8 cellular contexts compared by ENCODE assay signal in the genomic region with DNA sequence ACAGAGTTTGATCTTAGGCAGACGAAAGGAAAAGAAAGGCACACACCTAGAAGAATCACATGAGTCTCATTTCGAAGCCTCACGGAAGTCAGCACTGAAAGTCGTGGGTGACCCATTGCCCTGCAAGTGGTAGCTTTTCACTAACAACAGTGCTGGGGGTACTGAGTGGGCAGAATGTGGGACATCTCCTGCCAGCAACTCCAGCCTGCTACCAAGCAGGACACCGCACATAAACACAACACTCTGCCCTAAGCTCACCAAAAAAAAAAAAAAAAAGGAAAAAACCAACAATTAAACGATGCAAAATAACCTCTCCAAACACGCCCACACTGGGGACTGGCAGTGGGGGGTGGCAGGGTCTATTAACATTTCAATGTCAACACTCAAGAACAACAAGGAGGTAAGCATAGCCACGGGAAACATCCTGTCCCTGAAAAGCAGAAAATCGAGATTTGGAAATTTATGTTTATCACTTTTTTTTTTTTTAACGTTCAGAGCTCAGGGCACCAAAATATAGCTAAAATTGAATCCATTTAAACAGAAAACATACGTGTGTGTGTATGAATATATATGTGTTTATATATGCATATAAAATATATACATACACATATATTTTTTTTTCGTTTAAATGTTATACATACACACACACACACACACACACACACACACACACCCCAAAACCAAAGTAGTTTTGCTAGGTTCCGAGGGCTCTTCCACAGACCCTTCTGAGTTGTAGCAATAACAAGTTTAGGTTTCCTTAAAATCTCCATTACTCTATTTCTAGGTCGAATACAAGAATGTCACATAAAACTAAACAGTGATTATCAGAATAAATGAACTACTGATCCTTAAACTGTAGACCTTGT. TPM values are rescaled to one million over a fixed set of nuclear protein-coding genes. Genes with fewer than 3 reads are reported as not detected.
DNase-seq lines count a peak whose midpoint lies in the region; ATAC-seq and TF ChIP-seq lines count a peak whose summit lies in the region.

No MANE protein-coding gene starts in this region.

- H3K27me3 ChIP-seq in A673 (replicated peaks; ENCODE audit: insufficient read depth, low read depth, low read length, poor library complexity) (no peaks in the 10 kb centered on the region), NT2/D1 (ENCODE audit: insufficient read depth, insufficient read length) (peaks cover 7% of the 10 kb centered on the region), breast epithelium (no peaks in the 10 kb centered on the region), liver (ENCODE audit: control insufficient read depth in 4 of 4, insufficient read depth in 4 of 4, low read length in 3 of 4) (no peaks in the 10 kb centered on the region), stomach smooth muscle (ENCODE audit: control insufficient read depth in 1 of 2, insufficient read depth in 2 of 2, low read length in 2 of 2) (no peaks in the 10 kb centered on the region)

- TF ChIP-seq CTCF in A673 (conservative IDR thresholded peaks at IDR 0.05; ENCODE audit: low read depth, low read length) (no peak), breast epithelium (IDR thresholded peaks at IDR 0.05) (no peak), liver (IDR thresholded peaks at IDR 0.05; ENCODE audit: low read depth, low read length, missing input control) (no peak)

- H3K4me3 ChIP-seq in A673 (ENCODE audit: low read depth, low read length, poor library complexity, severe bottlenecking) (peak overlapping the region; percentile 65), NT2/D1 (ENCODE audit: insufficient read length, low read depth) (peak overlapping the region; percentile 72), breast epithelium (peak overlapping the region; percentile 84 to 99 (median 87)), liver (ENCODE audit: low read depth in 1 of 3, low read length in 3 of 3) (peak overlapping the region; percentile 77 to 99 (median 95)), stomach smooth muscle (ENCODE audit: low read length in 2 of 2) (peak overlapping the region; percentile 89 to 98)

- CTCF ChIA-PET in A673 (lab: Charles Lee) = interaction anchor here (0.7 kb wide), 1 partner anchor 79 kb away, joined by 4 read pairs; no protein-coding TSS in a partner anchor

- intact Hi-C loops in A673 (cut with micrococcal nuclease; ENCODE audit: unreplicated experiment) (loop anchor here (2.0 kb wide), 1 partner anchor 75 kb away; a partner anchor contains a TSS), breast epithelium (cut with DNase I; ENCODE audit: low total_unique reads) (no loop called here)

- H3K36me3 ChIP-seq in A673 (ENCODE audit: insufficient read depth, low read length, poor library complexity, severe bottlenecking) = no peaks in the 10 kb centered on the region
- no peaks in the 10 kb centered on the region for H3K36me3 ChIP-seq in NT2/D1 (ENCODE audit: insufficient read depth, insufficient read length, low read length)
- H3K36me3 ChIP-seq in breast epithelium = no peaks in the 10 kb centered on the region
- no peaks in the 10 kb centered on the region for H3K36me3 ChIP-seq in liver (ENCODE audit: control insufficient read depth in 4 of 4, insufficient read depth in 3 of 4, low read depth in 1 of 4, low read length in 3 of 4)
- no peaks in the 10 kb centered on the region for H3K36me3 ChIP-seq in stomach smooth muscle (ENCODE audit: control insufficient read depth in 2 of 2, insufficient read depth in 2 of 2, low read length in 2 of 2)

- DNase-seq in A673 (ENCODE audit: low spot score) (peak; percentile 52), NT2/D1 (ENCODE audit: low read depth, low spot score) (peak; percentile 89), breast epithelium (ENCODE audit: low spot score in 2 of 2) (no peak), NK-92 (lab: John Stamatoyannopoulos, UW; ENCODE audit: unreplicated experiment) (no peak)

- WGBS in liver = 3% methylated on average over 14 of the region's 14 CpGs

- H3K27ac ChIP-seq in A673 (ENCODE audit: low read depth, low read length, poor library complexity, severe bottlenecking) (peak overlapping the region; percentile 99), breast epithelium (peak overlapping the region; percentile 99 to 100), liver (ENCODE audit: low read depth in 1 of 2, low read length in 2 of 2) (peak overlapping the region; percentile 95 to 99), stomach smooth muscle (ENCODE audit: low read length) (peak overlapping the region; percentile 93)

- TF ChIP-seq POLR2A in breast epithelium (IDR thresholded peaks at IDR 0.05) = no peak

- ATAC-seq in GM18498 (IDR thresholded peaks at IDR 0.05; ENCODE audit: unreplicated experiment) (peak; percentile 16), HG03196 (IDR thresholded peaks at IDR 0.05; ENCODE audit: unreplicated experiment) (no peak)

- H3K9me3 ChIP-seq in A673 (ENCODE audit: low read depth, low read length, poor library complexity, severe bottlenecking) = no peaks in the 10 kb centered on the region
- H3K9me3 ChIP-seq in NT2/D1 (ENCODE audit: insufficient read depth, low read length) = peaks cover 7% of the 10 kb centered on the region; the same call in 1 of the 2 replicates
- no peaks in the 10 kb centered on the region for H3K9me3 ChIP-seq in breast epithelium
- no peaks in the 10 kb centered on the region for H3K9me3 ChIP-seq in liver (ENCODE audit: control insufficient read depth in 4 of 4, low read length in 3 of 4)
- H3K9me3 ChIP-seq in stomach smooth muscle (ENCODE audit: control insufficient read depth in 2 of 2, low read length in 2 of 2) = no peaks in the 10 kb centered on the region

- H3K9ac ChIP-seq in NT2/D1 (ENCODE audit: insufficient read length, low read depth) (peak overlapping the region; percentile 86), liver (ENCODE audit: low read depth in 1 of 2, low read length in 2 of 2) (peak overlapping the region; percentile 45 to 72), stomach smooth muscle (ENCODE audit: low read length in 2 of 2) (peak overlapping the region; percentile 98 to 100)

- H3K4me1 ChIP-seq in A673 (ENCODE audit: insufficient read depth, low read length, poor library complexity, severe bottlenecking) = peaks cover 17% of the 10 kb centered on the region
- peaks cover 3% of the 10 kb centered on the region for H3K4me1 ChIP-seq in NT2/D1 (ENCODE audit: insufficient read depth, insufficient read length)
- peaks cover 0 to 2% of the 10 kb centered on the region in 2 donors for H3K4me1 ChIP-seq in breast epithelium
- peaks cover 0 to 32% (median 18%) of the 10 kb centered on the region in 4 donors for H3K4me1 ChIP-seq in liver (ENCODE audit: control insufficient read depth in 4 of 4, insufficient read depth in 4 of 4, low read length in 3 of 4)
- H3K4me1 ChIP-seq in stomach smooth muscle (ENCODE audit: control insufficient read depth, insufficient read depth, low read length) = peaks cover 17% of the 10 kb centered on the region

- no peak for TF ChIP-seq RAD21 in liver (IDR thresholded peaks at IDR 0.05)

- BruUV-seq in A673 (replicated peaks; lab: Mats Ljungman, UMichigan) = TSS peak; percentile 21

- POLR2A ChIA-PET in A673 (lab: Charles Lee; ENCODE audit: low non-redundant PET) = interaction anchor here (0.6 to 0.7 kb wide), 2 partner anchors 44 to 79 kb away, joined by 3 read pairs; no protein-coding TSS in a partner anchor

TF ChIP-seq in liver, 16 proteins besides CTCF, POLR2A, EP300 and RAD21:
- TF ChIP-seq HNF4G (IDR thresholded peaks at IDR 0.05) (no peak), TAF1 (conservative IDR thresholded peaks at IDR 0.05) (no peak), FOXA1 (IDR thresholded peaks at IDR 0.05) (no peak), NR2F2 (IDR thresholded peaks at IDR 0.05) (no peak), RXRA (IDR thresholded peaks at IDR 0.05) (peak in 1 of 2 donors; percentile 40)
- TF ChIP-seq, protein P1, sequence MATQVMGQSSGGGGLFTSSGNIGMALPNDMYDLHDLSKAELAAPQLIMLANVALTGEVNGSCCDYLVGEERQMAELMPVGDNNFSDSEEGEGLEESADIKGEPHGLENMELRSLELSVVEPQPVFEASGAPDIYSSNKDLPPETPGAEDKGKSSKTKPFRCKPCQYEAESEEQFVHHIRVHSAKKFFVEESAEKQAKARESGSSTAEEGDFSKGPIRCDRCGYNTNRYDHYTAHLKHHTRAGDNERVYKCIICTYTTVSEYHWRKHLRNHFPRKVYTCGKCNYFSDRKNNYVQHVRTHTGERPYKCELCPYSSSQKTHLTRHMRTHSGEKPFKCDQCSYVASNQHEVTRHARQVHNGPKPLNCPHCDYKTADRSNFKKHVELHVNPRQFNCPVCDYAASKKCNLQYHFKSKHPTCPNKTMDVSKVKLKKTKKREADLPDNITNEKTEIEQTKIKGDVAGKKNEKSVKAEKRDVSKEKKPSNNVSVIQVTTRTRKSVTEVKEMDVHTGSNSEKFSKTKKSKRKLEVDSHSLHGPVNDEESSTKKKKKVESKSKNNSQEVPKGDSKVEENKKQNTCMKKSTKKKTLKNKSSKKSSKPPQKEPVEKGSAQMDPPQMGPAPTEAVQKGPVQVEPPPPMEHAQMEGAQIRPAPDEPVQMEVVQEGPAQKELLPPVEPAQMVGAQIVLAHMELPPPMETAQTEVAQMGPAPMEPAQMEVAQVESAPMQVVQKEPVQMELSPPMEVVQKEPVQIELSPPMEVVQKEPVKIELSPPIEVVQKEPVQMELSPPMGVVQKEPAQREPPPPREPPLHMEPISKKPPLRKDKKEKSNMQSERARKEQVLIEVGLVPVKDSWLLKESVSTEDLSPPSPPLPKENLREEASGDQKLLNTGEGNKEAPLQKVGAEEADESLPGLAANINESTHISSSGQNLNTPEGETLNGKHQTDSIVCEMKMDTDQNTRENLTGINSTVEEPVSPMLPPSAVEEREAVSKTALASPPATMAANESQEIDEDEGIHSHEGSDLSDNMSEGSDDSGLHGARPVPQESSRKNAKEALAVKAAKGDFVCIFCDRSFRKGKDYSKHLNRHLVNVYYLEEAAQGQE (IDR thresholded peaks at IDR 0.05) = no peak
- TF ChIP-seq, protein P2, sequence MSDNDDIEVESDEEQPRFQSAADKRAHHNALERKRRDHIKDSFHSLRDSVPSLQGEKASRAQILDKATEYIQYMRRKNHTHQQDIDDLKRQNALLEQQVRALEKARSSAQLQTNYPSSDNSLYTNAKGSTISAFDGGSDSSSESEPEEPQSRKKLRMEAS (IDR thresholded peaks at IDR 0.05) = no peak

RNA-seq across cellular contexts. Expression of a gene that starts 2.1 kb away (rescaled TPM):
- 20.9 and 21.7 TPM in 2 replicates for total RNA-seq in A673 (2021)
- 10 to 100 TPM; 16.3 to 29.9 (median 19.3) TPM for total RNA-seq in breast epithelium
- 10 to 100 TPM in 1 of 2 donors, 1 to 10 TPM in 1; 8.1 to 10.3 TPM for total RNA-seq in liver
- 1 to 10 TPM in 1 of 2 donors, under 1 TPM in 1; 0.76 to 2.6 TPM for polyA plus RNA-seq in liver

Comparison
In these comparisons a context has a peak if more than half of its experiments do, and no peak if none do; other contexts are left out.
1. DNase-seq: peak in A673 (single experiment) and NT2/D1 (single experiment); none in breast epithelium (0 of 2) and NK-92 (single experiment).
2. Peak in every context shown above with its lines, with median percentiles within 50 percentile points of each other: H3K27ac ChIP-seq, H3K4me3 ChIP-seq and H3K9ac ChIP-seq.